13 cellular contexts compared by ENCODE assay signal in genomic region chr4:7238300-7238960, GRCh38. TPM values are rescaled to one million over a fixed set of nuclear protein-coding genes. Genes with fewer than 3 reads are reported as not detected.
DNase-seq lines count a peak whose midpoint lies in the region; ATAC-seq and TF ChIP-seq lines count a peak whose summit lies in the region.
"Had no signal": no experiment of that assay in that cellular context is flagged by ENCODE, and none has a peak within 500 bp of the region (broad histone marks: within the 10 kb centered on the region; RNA-seq: fewer than 3 reads in every experiment).

No MANE protein-coding gene starts in this region.

- H3K9me3 ChIP-seq in SK-N-SH (no peaks in the 10 kb centered on the region), GM23248 (ENCODE audit: low read depth) (no peaks in the 10 kb centered on the region), neural cell (ENCODE audit: low read length) (no peaks in the 10 kb centered on the region)

- H4K20me1 ChIP-seq in SK-N-SH (ENCODE audit: insufficient read depth) (no peaks in the 10 kb centered on the region), GM23248 (ENCODE audit: insufficient read depth) (no peaks in the 10 kb centered on the region), neural cell (ENCODE audit: insufficient read depth) (no peaks in the 10 kb centered on the region)

- no peaks in the 10 kb centered on the region for H3F3A ChIP-seq in SK-N-SH (replicated peaks; ENCODE audit: insufficient read depth)
- H3F3A ChIP-seq in GM23248 (ENCODE audit: insufficient read depth) = no peaks in the 10 kb centered on the region
- H3F3A ChIP-seq in neural cell (ENCODE audit: insufficient read depth, low read length, poor library complexity, severe bottlenecking) = no peaks in the 10 kb centered on the region

- H3K4me2 ChIP-seq in SK-N-SH = no peak overlapping the region
- H3K4me2 ChIP-seq in GM23248 (ENCODE audit: unreplicated experiment) = no peak overlapping the region
- H3K4me2 ChIP-seq in neural cell (ENCODE audit: low read length) = no peak overlapping the region

- TF ChIP-seq RAD21 in SK-N-SH (IDR thresholded peaks at IDR 0.05; ENCODE audit: low read length) (no peak), neural cell (conservative IDR thresholded peaks at IDR 0.05) (peak; percentile 31)

- H3K27ac ChIP-seq in SK-N-SH (ENCODE audit: low read depth in 2 of 2, low read length in 1 of 2) = no peak overlapping the region
- 0 out of 2 replicates have a peak overlapping the region, but pooled peaks have one; percentile 23 for H3K27ac ChIP-seq in GM23248
- no peak overlapping the region for H3K27ac ChIP-seq in neural cell (ENCODE audit: low read length)

- CTCF ChIA-PET in SK-N-SH (lab: Yijun Ruan, JAX) = interaction anchor here (0.6 to 1.4 kb wide), 4 partner anchors 9 to 58 kb away, joined by 3 to 5 read pairs (median 4); no protein-coding TSS in a partner anchor

- ATAC-seq in SK-N-SH treated with all-trans-retinoic acid at 6 μM for 48 hours (no peak), sciatic nerve (no peak)
- ATAC-seq: activated T-cell treated with anti-CD3 and anti-CD28 coated beads, Interleukin-2, amount 50 U/mL, for 4 hours had no signal

- no peak overlapping the region for H3K9ac ChIP-seq in SK-N-SH
- H3K9ac ChIP-seq in GM23248 = no peak overlapping the region
- no peak overlapping the region for H3K9ac ChIP-seq in neural cell (ENCODE audit: low read length)

- TF ChIP-seq CTCF in SK-N-SH (IDR thresholded peaks at IDR 0.05) (peak; percentile 40), neural cell (IDR thresholded peaks at IDR 0.05; ENCODE audit: poor library complexity, severe bottlenecking) (peak; percentile 33)

- intact Hi-C loops in sciatic nerve (cut with DNase I) = no loop called here

- H3K4me3 ChIP-seq in SK-N-SH (ENCODE audit: low read depth in 2 of 2, low read length in 1 of 2) (no peak overlapping the region), GM23248 (no peak overlapping the region), neural cell (ENCODE audit: low read length) (no peak overlapping the region)
- H3K4me3 ChIP-seq: Peyer's patch had no signal

- no peaks in the 10 kb centered on the region for H3K9me2 ChIP-seq in SK-N-SH
- H3K9me2 ChIP-seq in GM23248 (ENCODE audit: insufficient read depth) = no peaks in the 10 kb centered on the region
- H3K9me2 ChIP-seq in neural cell (ENCODE audit: insufficient read depth, low read length) = no peaks in the 10 kb centered on the region

- DNase-seq in SK-N-SH (no peak), GM23248 (no peak), SK-MEL-5 (ENCODE audit: low read depth, low spot score) (peak; percentile 9), sciatic nerve (ENCODE audit: low spot score) (no peak), HuH-7.5 (ENCODE audit: low spot score) (no peak)
- DNase-seq in effector CD4-positive, alpha-beta T cell = no peak
- DNase-seq: activated T-cell treated with anti-CD3 and anti-CD28 coated beads, Interleukin-2, amount 50 U/mL, for 4 hours; anterior cingulate cortex; GDM1; Peyer's patch; retina had no signal

- TF ChIP-seq EP300 in SK-N-SH (IDR thresholded peaks at IDR 0.05; ENCODE audit: borderline replicate concordance in 1 of 2, low read depth in 1 of 2, low read length in 1 of 2) = no peak
- no peak for TF ChIP-seq EP300 in neural cell (conservative IDR thresholded peaks at IDR 0.05; ENCODE audit: poor library complexity, severe bottlenecking)

- WGBS in SK-N-SH (ENCODE audit: low lambda C conversion rate) = 64% methylated on average over 8 of the region's 12 CpGs
- 81% methylated on average over 12 of the region's 12 CpGs for WGBS in GM23248 (ENCODE audit: low coverage in 1 of 2, low lambda C conversion rate in 2 of 2, missing lambda C conversion rate in 2 of 2), 2 experiments

- H3K36me3 ChIP-seq in SK-N-SH (replicated peaks in 1 of 2; ENCODE audit: control insufficient read depth in 1 of 2, insufficient read depth in 2 of 2, low read length in 1 of 2) (no peaks in the 10 kb centered on the region), GM23248 (ENCODE audit: low read depth) (no peaks in the 10 kb centered on the region), neural cell (ENCODE audit: insufficient read depth, low read length) (no peaks in the 10 kb centered on the region)
- H3K36me3 ChIP-seq: Peyer's patch had no signal

- POLR2A ChIA-PET in SK-N-SH (lab: Yijun Ruan, JAX) = no interaction called here

- H3K4me1 ChIP-seq in SK-N-SH (ENCODE audit: control insufficient read depth in 1 of 2, insufficient read depth in 2 of 2, low read depth in 1 of 2, low read length in 1 of 2) (no peaks in the 10 kb centered on the region; a peak in 1 of 4 replicates), GM23248 (ENCODE audit: insufficient read depth) (no peaks in the 10 kb centered on the region; the same call in 1 of the 2 replicates)
- H3K4me1 ChIP-seq: Peyer's patch had no signal

- H3K27me3 ChIP-seq in SK-N-SH (ENCODE audit: insufficient read depth) (no peaks in the 10 kb centered on the region), GM23248 (replicated peaks; ENCODE audit: insufficient read depth) (no peaks in the 10 kb centered on the region; the same call in 1 of the 2 replicates), neural cell (ENCODE audit: insufficient read depth, low read depth, low read length) (no peaks in the 10 kb centered on the region)
- H3K27me3 ChIP-seq: Peyer's patch had no signal

- H2AFZ ChIP-seq in SK-N-SH (ENCODE audit: low read depth) = no peak overlapping the region
- H2AFZ ChIP-seq in GM23248 = no peak overlapping the region
- no peak overlapping the region for H2AFZ ChIP-seq in neural cell (ENCODE audit: low read depth, low read length)

- in situ Hi-C loops in GM23248 (cut with MboI) (no loop called here), SK-MEL-5 (cut with HindIII; ENCODE audit: low pct_unique_long_range_greater_than_20kb, low sequenced_read_pairs) (no loop called here)

- H3K79me2 ChIP-seq in SK-N-SH (ENCODE audit: insufficient read depth) (no peaks in the 10 kb centered on the region), GM23248 (ENCODE audit: insufficient read depth) (no peaks in the 10 kb centered on the region), neural cell (replicated peaks; ENCODE audit: insufficient read depth, low read length) (no peaks in the 10 kb centered on the region)

TF ChIP-seq in SK-N-SH, 30 proteins besides CTCF, POLR2A, EP300 and RAD21 (continues in another document):
- no peak for TF ChIP-seq TEAD4 (IDR thresholded peaks at IDR 0.05; ENCODE audit: borderline replicate concordance, insufficient read depth)
- no peak for TF ChIP-seq MEF2A (IDR thresholded peaks at IDR 0.05; ENCODE audit: borderline replicate concordance, low read depth)
- TF ChIP-seq, protein P1, sequence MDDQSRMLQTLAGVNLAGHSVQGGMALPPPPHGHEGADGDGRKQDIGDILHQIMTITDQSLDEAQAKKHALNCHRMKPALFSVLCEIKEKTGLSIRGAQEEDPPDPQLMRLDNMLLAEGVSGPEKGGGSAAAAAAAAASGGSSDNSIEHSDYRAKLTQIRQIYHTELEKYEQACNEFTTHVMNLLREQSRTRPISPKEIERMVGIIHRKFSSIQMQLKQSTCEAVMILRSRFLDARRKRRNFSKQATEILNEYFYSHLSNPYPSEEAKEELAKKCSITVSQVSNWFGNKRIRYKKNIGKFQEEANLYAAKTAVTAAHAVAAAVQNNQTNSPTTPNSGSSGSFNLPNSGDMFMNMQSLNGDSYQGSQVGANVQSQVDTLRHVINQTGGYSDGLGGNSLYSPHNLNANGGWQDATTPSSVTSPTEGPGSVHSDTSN (IDR thresholded peaks at IDR 0.05) = no peak
- TF ChIP-seq NFIC (IDR thresholded peaks at IDR 0.05; ENCODE audit: borderline replicate concordance) = no peak
- no peak for TF ChIP-seq ELF1 (IDR thresholded peaks at IDR 0.05)

TF ChIP-seq in SK-N-SH treated with all-trans-retinoic acid at 6 μM for 48 hours, 23 proteins besides CTCF, POLR2A, EP300 and RAD21 (continues in another document):
- TF ChIP-seq ZNF565 (CRISPR knock-in tag; conservative IDR thresholded peaks at IDR 0.05; ENCODE audit: low read depth) (no peak), ZFP3 (CRISPR knock-in tag; IDR thresholded peaks at IDR 0.05) (no peak)
- TF ChIP-seq, protein P2, sequence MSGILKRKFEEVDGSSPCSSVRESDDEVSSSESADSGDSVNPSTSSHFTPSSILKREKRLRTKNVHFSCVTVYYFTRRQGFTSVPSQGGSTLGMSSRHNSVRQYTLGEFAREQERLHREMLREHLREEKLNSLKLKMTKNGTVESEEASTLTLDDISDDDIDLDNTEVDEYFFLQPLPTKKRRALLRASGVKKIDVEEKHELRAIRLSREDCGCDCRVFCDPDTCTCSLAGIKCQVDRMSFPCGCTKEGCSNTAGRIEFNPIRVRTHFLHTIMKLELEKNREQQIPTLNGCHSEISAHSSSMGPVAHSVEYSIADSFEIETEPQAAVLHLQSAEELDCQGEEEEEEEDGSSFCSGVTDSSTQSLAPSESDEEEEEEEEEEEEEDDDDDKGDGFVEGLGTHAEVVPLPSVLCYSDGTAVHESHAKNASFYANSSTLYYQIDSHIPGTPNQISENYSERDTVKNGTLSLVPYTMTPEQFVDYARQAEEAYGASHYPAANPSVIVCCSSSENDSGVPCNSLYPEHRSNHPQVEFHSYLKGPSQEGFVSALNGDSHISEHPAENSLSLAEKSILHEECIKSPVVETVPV (CRISPR knock-in tag; IDR thresholded peaks at IDR 0.05) = no peak

TF ChIP-seq in neural cell, 6 proteins besides CTCF, POLR2A, EP300 and RAD21 (continues in another document):
- no peak for TF ChIP-seq TAF1 (IDR thresholded peaks at IDR 0.05; ENCODE audit: low read depth)
- TF ChIP-seq EZH2 (IDR thresholded peaks at IDR 0.05; ENCODE audit: borderline replicate concordance, insufficient read depth, low read length, poor library complexity, severe bottlenecking) = no peak

RNA-seq across cellular contexts. Expression of gene SORCS2, which starts 46.1 kb away (rescaled TPM):
- 0.99 and 1.6 TPM in 2 replicates for polyA plus RNA-seq in SK-N-SH (2012; rRNA removed)
- polyA plus RNA-seq in SK-N-SH (2012; cell fraction: cytosol; rRNA removed) = 0.58 and 0.79 TPM in 2 replicates
- 2.2 and 2.5 TPM in 2 replicates for polyA plus RNA-seq in SK-N-SH (2012; cell fraction: nucleus; rRNA removed)
- 1.4 and 4.3 TPM in 2 replicates for total RNA-seq in GM23248 (2014; rRNA removed; shearing (Covaris generic))
- 0.38 and 0.74 TPM in 2 replicates for polyA plus RNA-seq in GM23248 (2016; fragmentation: Nextera tagmentation; extraction: Ambion mirVana)
- total RNA-seq in SK-MEL-5 (2014; rRNA removed; shearing (Covaris generic)) = not detected in 2 replicates
- 0.02 and 0.03 TPM in 2 replicates for polyA plus RNA-seq in SK-MEL-5 (2015; cell fraction: cytosol; rRNA removed)
- 0.03 TPM in 1 of 2 replicates, not detected in the other for polyA plus RNA-seq in SK-MEL-5 (2015; cell fraction: nucleus; rRNA removed)
- 1.0 and 2.6 TPM in 2 replicates for polyA plus RNA-seq in neural cell
- 3.9 and 4.1 TPM in 2 replicates for polyA minus RNA-seq in neural cell
- total RNA-seq in sciatic nerve = 52.5 TPM

Comparison
In these comparisons a context has a peak if more than half of its experiments do, and no peak if none do; other contexts are left out.
1. RNA of gene SORCS2, which starts 46.1 kb away (total RNA-seq): 52.5 TPM in sciatic nerve (single experiment); 1.4 to 4.3 TPM in GM23248 and not detected in SK-MEL-5; every median in the first group is over 10 times any median in the second.